ENCODE assay signal across 17 cellular contexts in genomic region chrX:123481908-123482873, GRCh38.
DNase-seq lines count a peak whose midpoint lies in the region; ATAC-seq and TF ChIP-seq lines count a peak whose summit lies in the region.
"Had no signal": no experiment of that assay in that cellular context is flagged by ENCODE, and none has a peak within 500 bp of the region (broad histone marks: within the 10 kb centered on the region; RNA-seq: fewer than 3 reads in every experiment).

No MANE protein-coding gene starts in this region.

- intact Hi-C loops in body of pancreas (cut with DNase I) (no loop called here), left ventricle myocardium superior (cut with micrococcal nuclease) (no loop called here), right lobe of liver (cut with DNase I) (no loop called here)

- 49 to 53% methylated on average over 11 to 12 of the region's 12 CpGs for WGBS in body of pancreas, 2 donors
- 48% methylated on average over 12 of the region's 12 CpGs for WGBS in right lobe of liver (ENCODE audit: insufficient coverage, low coverage, low lambda C conversion rate, missing lambda C conversion rate)

- H3K27ac Mint-ChIP-seq in activated naive CD8-positive, alpha-beta T cell treated with anti-CD3 and anti-CD28 coated beads, Interleukin-2, amount 50 U/mL, for 24 hours, result no peak overlapping the region
- H3K27ac Mint-ChIP-seq: activated T-cell treated with anti-CD3 and anti-CD28 coated beads, Interleukin-2, amount 50 U/mL, for 72 hours had no signal

- no peaks in the 10 kb centered on the region for H3K27me3 Mint-ChIP-seq in activated naive CD8-positive, alpha-beta T cell treated with anti-CD3 and anti-CD28 coated beads, Interleukin-2, amount 50 U/mL, for 24 hours

- in situ Hi-C loops in HAP-1 (cut with MboI; ENCODE audit: low sequenced_read_pairs), result no loop called here

- ATAC-seq in body of pancreas, result peak; percentile 67
- ATAC-seq in left ventricle myocardium superior, result peak; percentile 84
- ATAC-seq in activated naive CD8-positive, alpha-beta T cell treated with anti-CD3 and anti-CD28 coated beads, Interleukin-2, amount 50 U/mL, for 24 hours, result no peak
- ATAC-seq in GM21529 (IDR thresholded peaks at IDR 0.05; ENCODE audit: unreplicated experiment), result no peak
- no peak for ATAC-seq in right lobe of liver
- ATAC-seq: activated T-cell treated with anti-CD3 and anti-CD28 coated beads, Interleukin-2, amount 50 U/mL, for 72 hours; left colon had no signal

- H3K4me1 ChIP-seq in HAP-1, result peaks cover 19% of the 10 kb centered on the region
- H3K4me1 ChIP-seq in body of pancreas, result no peaks in the 10 kb centered on the region
- no peaks in the 10 kb centered on the region for H3K4me1 ChIP-seq in right lobe of liver
- H3K4me1 ChIP-seq: esophagus squamous epithelium, testis had no signal

- no peak overlapping the region for H3K4me3 Mint-ChIP-seq in activated naive CD8-positive, alpha-beta T cell treated with anti-CD3 and anti-CD28 coated beads, Interleukin-2, amount 50 U/mL, for 24 hours
- H3K4me3 Mint-ChIP-seq: activated T-cell treated with anti-CD3 and anti-CD28 coated beads, Interleukin-2, amount 50 U/mL, for 72 hours had no signal

- H3K27ac ChIP-seq in body of pancreas (peak overlapping the region in 1 of 4 donors; percentile 36), right lobe of liver (no peak overlapping the region)
- H3K27ac ChIP-seq: testis had no signal

- TF ChIP-seq POLR2A in body of pancreas (IDR thresholded peaks at IDR 0.05), result no peak
- no peak for TF ChIP-seq POLR2A in right lobe of liver (IDR thresholded peaks at IDR 0.05)

- peak; percentile 69 to 87 for DNase-seq in HAP-1 (ENCODE audit: low spot score in 2 of 2)
- no peak for DNase-seq in body of pancreas
- DNase-seq in left ventricle myocardium superior, result no peak
- peak; percentile 18 for DNase-seq in stromal cell of bone marrow (ENCODE audit: low read depth)
- no peak for DNase-seq in stimulated activated CD4-positive, alpha-beta T cell treated with anti-CD3 and anti-CD28 coated beads, Interleukin-4, amount 100 ng/mL, for 4 hours
- DNase-seq in activated naive CD8-positive, alpha-beta T cell treated with anti-CD3 and anti-CD28 coated beads, Interleukin-2, amount 50 U/mL, for 24 hours, result no peak
- no peak for DNase-seq in right lobe of liver
- DNase-seq: activated CD4-positive, alpha-beta T cell treated with anti-CD3 and anti-CD28 coated beads for 1 hour; activated T-cell treated with anti-CD3 and anti-CD28 coated beads, Interleukin-2, amount 50 U/mL, for 72 hours; central memory CD4-positive, alpha-beta T cell; DMS153; esophagus squamous epithelium; GOT3; left colon; NCI-H1417 treated with DMSO at 0.1 percent for 48 hours; testis had no signal

- H3K4me3 ChIP-seq in HAP-1 (no peak overlapping the region), body of pancreas (no peak overlapping the region), right lobe of liver (no peak overlapping the region)
- H3K4me3 ChIP-seq: esophagus squamous epithelium, testis had no signal

- H3K36me3 ChIP-seq in HAP-1 (replicated peaks) (no peaks in the 10 kb centered on the region), body of pancreas (replicated peaks in 1 of 2; ENCODE audit: insufficient read depth in 1 of 2, low read depth in 2 of 2) (no peaks in the 10 kb centered on the region), right lobe of liver (no peaks in the 10 kb centered on the region)
- H3K36me3 ChIP-seq: esophagus squamous epithelium had no signal

- no peaks in the 10 kb centered on the region for H3K9me3 Mint-ChIP-seq in activated naive CD8-positive, alpha-beta T cell treated with anti-CD3 and anti-CD28 coated beads, Interleukin-2, amount 50 U/mL, for 24 hours
- H3K9me3 Mint-ChIP-seq: activated T-cell treated with anti-CD3 and anti-CD28 coated beads, Interleukin-2, amount 50 U/mL, for 72 hours had no signal

- no peaks in the 10 kb centered on the region for H3K36me3 Mint-ChIP-seq in activated naive CD8-positive, alpha-beta T cell treated with anti-CD3 and anti-CD28 coated beads, Interleukin-2, amount 50 U/mL, for 24 hours (ENCODE audit: low read depth)

- TF ChIP-seq CTCF in body of pancreas (IDR thresholded peaks at IDR 0.05) (peak in 1 of 7 experiments; percentile 11), right lobe of liver (IDR thresholded peaks at IDR 0.05) (no peak)

- no peaks in the 10 kb centered on the region for H3K27me3 ChIP-seq in HAP-1 (ENCODE audit: low read depth)
- no peaks in the 10 kb centered on the region for H3K27me3 ChIP-seq in body of pancreas
- H3K27me3 ChIP-seq in right lobe of liver, result no peaks in the 10 kb centered on the region
- H3K27me3 ChIP-seq: esophagus squamous epithelium, testis had no signal

- H3K9me3 ChIP-seq in HAP-1, result no peaks in the 10 kb centered on the region
- no peaks in the 10 kb centered on the region for H3K9me3 ChIP-seq in body of pancreas
- H3K9me3 ChIP-seq in right lobe of liver, result no peaks in the 10 kb centered on the region
- H3K9me3 ChIP-seq: esophagus squamous epithelium, testis had no signal

- H3K4me1 Mint-ChIP-seq in activated naive CD8-positive, alpha-beta T cell treated with anti-CD3 and anti-CD28 coated beads, Interleukin-2, amount 50 U/mL, for 24 hours, result no peaks in the 10 kb centered on the region

Comparison
In these comparisons a context has a peak if more than half of its experiments do, and no peak if none do; other contexts are left out.
1. DNase-seq: peak in HAP-1 (2 of 2) and stromal cell of bone marrow (single experiment); none in body of pancreas (0 of 4), left ventricle myocardium superior (single experiment), stimulated activated CD4-positive, alpha-beta T cell treated with anti-CD3 and anti-CD28 coated beads, Interleukin-4, amount 100 ng/mL, for 4 hours (0 of 2), activated naive CD8-positive, alpha-beta T cell treated with anti-CD3 and anti-CD28 coated beads, Interleukin-2, amount 50 U/mL, for 24 hours (single experiment) and right lobe of liver (0 of 3).
2. ATAC-seq: peak in body of pancreas (single experiment) and left ventricle myocardium superior (single experiment); none in activated naive CD8-positive, alpha-beta T cell treated with anti-CD3 and anti-CD28 coated beads, Interleukin-2, amount 50 U/mL, for 24 hours (single experiment), GM21529 (single experiment) and right lobe of liver (0 of 4).